Comparison of ENCODE assay signal across 15 cellular contexts in the genomic region with DNA sequence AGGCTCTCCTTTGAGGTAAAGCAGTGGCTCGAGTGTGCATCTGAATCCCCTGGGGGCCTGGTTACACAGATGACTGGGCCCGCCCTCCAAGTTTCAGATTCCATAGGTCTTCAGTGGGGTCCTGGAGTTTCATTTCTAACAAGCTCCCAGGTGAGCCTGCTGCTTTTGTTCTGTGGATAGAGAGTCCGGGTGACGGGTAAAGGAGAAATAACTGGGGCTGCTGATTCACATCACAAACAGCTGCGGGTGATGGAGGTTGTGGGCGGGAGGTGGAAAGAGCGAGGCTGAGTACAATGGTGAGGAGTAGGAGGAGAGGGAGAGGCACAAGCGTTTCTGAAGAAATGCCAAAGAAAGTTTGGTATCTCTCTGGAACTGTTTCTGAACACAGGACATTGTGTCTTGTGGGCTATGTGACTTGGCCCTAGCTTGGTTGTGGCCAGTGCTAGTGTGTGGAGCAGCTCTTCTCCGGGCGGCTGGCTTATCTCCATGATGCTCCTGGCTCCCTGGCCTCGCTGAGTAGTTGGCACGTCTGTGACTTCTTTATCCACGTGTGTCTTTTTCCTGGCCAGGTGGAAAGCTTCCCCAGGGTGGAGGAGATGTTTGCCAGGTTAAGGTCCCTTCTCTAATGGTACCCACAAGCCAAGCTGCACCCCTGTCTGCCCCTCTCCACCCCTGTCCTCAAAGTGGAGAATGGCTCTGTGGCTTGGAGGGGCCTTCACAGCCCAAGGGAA.
DNase-seq lines count a peak whose midpoint lies in the region; ATAC-seq, FAIRE-seq and TF ChIP-seq lines count a peak whose summit lies in the region.
"Had no signal": no experiment of that assay in that cellular context is flagged by ENCODE, and none has a peak within 500 bp of the region (broad histone marks: within the 10 kb centered on the region; RNA-seq: fewer than 3 reads in every experiment).

No MANE protein-coding gene starts in this region.

- peaks cover 4 to 42% of the 10 kb centered on the region in 2 experiments; a peak in 4 of 5 replicates for H3K27me3 ChIP-seq in HepG2 (ENCODE audit: control insufficient read depth in 1 of 2, insufficient read depth in 2 of 2, low read length in 2 of 2)
- H3K27me3 ChIP-seq in right lobe of liver: no peaks in the 10 kb centered on the region
- H3K27me3 ChIP-seq in testis: no peaks in the 10 kb centered on the region

- peaks cover 12% of the 10 kb centered on the region for H3K4me1 Mint-ChIP-seq in activated T-helper 17 cell treated with anti-CD3 and anti-CD28 coated beads, Interleukin-2, amount 50 U/mL, for 72 hours

- POLR2A ChIA-PET in HepG2 (lab: Yijun Ruan, JAX): no interaction called here

- in situ Hi-C loops in HepG2 (cut with HindIII; ENCODE audit: extremely low pct_ligation_motif_present, low pct_unique_long_range_greater_than_20kb): loop anchor here (5.0 kb wide), 2 partner anchors 139 to 174 kb away; no protein-coding TSS in a partner anchor

- no peak for ATAC-seq in HepG2
- ATAC-seq in right lobe of liver: no peak
- peak; percentile 88 for ATAC-seq in activated T-helper 17 cell treated with anti-CD3 and anti-CD28 coated beads, Interleukin-2, amount 50 U/mL, for 72 hours (replicated peaks)
- no peak for ATAC-seq in GM21576 (IDR thresholded peaks at IDR 0.05; ENCODE audit: unreplicated experiment)
- ATAC-seq: lower lobe of right lung had no signal

- no peak overlapping the region for H2AFZ ChIP-seq in HepG2 (ENCODE audit: low read length)

- no peak for TF ChIP-seq POLR2A in HepG2 (IDR thresholded peaks at IDR 0.05; ENCODE audit: insufficient read depth in 1 of 2, low read depth in 2 of 2, low read length in 2 of 2)
- TF ChIP-seq POLR2A in right lobe of liver (IDR thresholded peaks at IDR 0.05): no peak
- no peak for TF ChIP-seq POLR2A in testis (IDR thresholded peaks at IDR 0.05)

- H3K27ac ChIP-seq in HepG2 (ENCODE audit: extremely low read length, insufficient read depth, low read length): no peak overlapping the region
- H3K27ac ChIP-seq in right lobe of liver: no peak overlapping the region
- no peak overlapping the region for H3K27ac ChIP-seq in testis
- H3K27ac ChIP-seq: lower lobe of right lung, SK-N-MC had no signal

- H3K4me3 Mint-ChIP-seq in activated T-helper 17 cell treated with anti-CD3 and anti-CD28 coated beads, Interleukin-2, amount 50 U/mL, for 72 hours: peak overlapping the region; percentile 13
- H3K4me3 Mint-ChIP-seq: activated naive CD8-positive, alpha-beta T cell; CD8-positive, alpha-beta memory T cell had no signal

- intact Hi-C loops in HepG2 (cut with micrococcal nuclease; ENCODE audit: unreplicated experiment): loop anchor here (5.0 kb wide), 2 partner anchors 154 to 349 kb away; no protein-coding TSS in a partner anchor
- intact Hi-C loops in right lobe of liver (cut with DNase I): loop anchor here (5.0 to 10.0 kb wide), 3 partner anchors 131 to 351 kb away; no protein-coding TSS in a partner anchor
- intact Hi-C loops in testis (cut with DNase I; ENCODE audit: low total_unique reads): no loop called here

- H3K9ac ChIP-seq in HepG2 (ENCODE audit: insufficient read depth, low read depth, low read length): no peak overlapping the region

- CTCF ChIA-PET in HepG2 (lab: Yijun Ruan, JAX; ENCODE audit: low intra/inter-chr PET ratio, low total read pairs): interaction anchor here (0.8 kb wide), 1 partner anchor 175 kb away, joined by 3 read pairs; no protein-coding TSS in a partner anchor

- H3K9me3 ChIP-seq in HepG2 (ENCODE audit: low read length) (no peaks in the 10 kb centered on the region), right lobe of liver (no peaks in the 10 kb centered on the region), testis (no peaks in the 10 kb centered on the region)
- H3K9me3 ChIP-seq: lower lobe of right lung had no signal

- H3K36me3 ChIP-seq in HepG2 (replicated peaks in 1 of 2; ENCODE audit: control insufficient read depth in 1 of 2, insufficient read depth in 2 of 2, low read length in 2 of 2) (no peaks in the 10 kb centered on the region), right lobe of liver (no peaks in the 10 kb centered on the region), testis (ENCODE audit: low read depth, missing control alignments) (no peaks in the 10 kb centered on the region)
- H3K36me3 ChIP-seq: lower lobe of right lung had no signal

- no peaks in the 10 kb centered on the region for H3K79me2 ChIP-seq in HepG2 (ENCODE audit: insufficient read depth, low read length)

- H3K36me3 Mint-ChIP-seq in activated T-helper 17 cell treated with anti-CD3 and anti-CD28 coated beads, Interleukin-2, amount 50 U/mL, for 72 hours (ENCODE audit: low read depth): no peaks in the 10 kb centered on the region
- H3K36me3 Mint-ChIP-seq: activated naive CD8-positive, alpha-beta T cell; CD8-positive, alpha-beta memory T cell had no signal

- TF ChIP-seq EP300 in HepG2 (IDR thresholded peaks at IDR 0.05; ENCODE audit: low read depth in 2 of 2, low read length in 2 of 2): no peak
- no peak for TF ChIP-seq EP300 in HepG2 (CRISPR knock-in tag; IDR thresholded peaks at IDR 0.05; ENCODE audit: borderline replicate concordance)

- DNase-seq in HepG2 (ENCODE audit: low spot score): no peak
- no peak for DNase-seq in right lobe of liver
- DNase-seq in non-pigmented ciliary epithelial cell (ENCODE audit: low read depth): peak; percentile 44
- DNase-seq in testis: peak; percentile 61
- no peak for DNase-seq in NCI-H82 treated with DMSO at 0.1 percent for 48 hours (lab: John Stamatoyannopoulos, UW; ENCODE audit: unreplicated experiment)
- no peak for DNase-seq in RPMI8226
- DNase-seq: CD8-positive, alpha-beta memory T cell; erythroblast; lower lobe of right lung; NCI-H2081 had no signal

- H3K4me3 ChIP-seq in HepG2 (replicated peaks in 1 of 3; ENCODE audit: insufficient read depth in 1 of 3, low read depth in 2 of 3, low read length in 3 of 3) (no peak overlapping the region), right lobe of liver (no peak overlapping the region), testis (no peak overlapping the region)
- H3K4me3 ChIP-seq: lower lobe of right lung, SK-N-MC had no signal

- H3K4me1 ChIP-seq in HepG2 (ENCODE audit: insufficient read depth, low read length): peaks cover 31% of the 10 kb centered on the region
- no peaks in the 10 kb centered on the region for H3K4me1 ChIP-seq in right lobe of liver
- no peaks in the 10 kb centered on the region for H3K4me1 ChIP-seq in testis

- peak overlapping the region; percentile 79 for H3K27ac Mint-ChIP-seq in activated T-helper 17 cell treated with anti-CD3 and anti-CD28 coated beads, Interleukin-2, amount 50 U/mL, for 72 hours
- H3K27ac Mint-ChIP-seq: activated naive CD8-positive, alpha-beta T cell had no signal

- no peaks in the 10 kb centered on the region for H3K9me3 Mint-ChIP-seq in activated T-helper 17 cell treated with anti-CD3 and anti-CD28 coated beads, Interleukin-2, amount 50 U/mL, for 72 hours
- H3K9me3 Mint-ChIP-seq: CD8-positive, alpha-beta memory T cell had no signal

- no peak for FAIRE-seq in HepG2 (lab: Jason Lieb, UNC)
- FAIRE-seq: GM18507 had no signal

- 27% methylated on average over 13 of the region's 13 CpGs for WGBS in HepG2 (ENCODE audit: low lambda C conversion rate)
- WGBS in right lobe of liver (ENCODE audit: insufficient coverage, low coverage, low lambda C conversion rate, missing lambda C conversion rate): 72% methylated on average over 5 of the region's 13 CpGs
- WGBS in testis, 2 donors: 47 to 60% methylated on average over 10 to 13 of the region's 13 CpGs

- BruUV-seq in HepG2 (replicated peaks; lab: Mats Ljungman, UMichigan): no TSS peak

- TF ChIP-seq RAD21 in HepG2 (CRISPR knock-in tag; IDR thresholded peaks at IDR 0.05): no peak

- no peak overlapping the region for H3K4me2 ChIP-seq in HepG2 (ENCODE audit: low read depth, low read length)

- no peaks in the 10 kb centered on the region for H4K20me1 ChIP-seq in HepG2 (ENCODE audit: insufficient read depth, low read length)

- H3K27me3 Mint-ChIP-seq in activated T-helper 17 cell treated with anti-CD3 and anti-CD28 coated beads, Interleukin-2, amount 50 U/mL, for 72 hours: no peaks in the 10 kb centered on the region
- H3K27me3 Mint-ChIP-seq: activated naive CD8-positive, alpha-beta T cell had no signal

- no peak for TF ChIP-seq CTCF in HepG2 (CRISPR knock-in tag; IDR thresholded peaks at IDR 0.05)
- no peak for TF ChIP-seq CTCF in right lobe of liver (IDR thresholded peaks at IDR 0.05)
- TF ChIP-seq CTCF in testis (IDR thresholded peaks at IDR 0.05): no peak

TF ChIP-seq in HepG2, 621 proteins besides CTCF, POLR2A, EP300 and RAD21:
- TF ChIP-seq ATRX (CRISPR knock-in tag; IDR thresholded peaks at IDR 0.05; ENCODE audit: borderline replicate concordance) (no peak), RARA (CRISPR knock-in tag; IDR thresholded peaks at IDR 0.05) (no peak), ZNF260 (CRISPR knock-in tag; IDR thresholded peaks at IDR 0.05; ENCODE audit: borderline replicate concordance, low read depth) (no peak)
- TF ChIP-seq, protein P1, sequence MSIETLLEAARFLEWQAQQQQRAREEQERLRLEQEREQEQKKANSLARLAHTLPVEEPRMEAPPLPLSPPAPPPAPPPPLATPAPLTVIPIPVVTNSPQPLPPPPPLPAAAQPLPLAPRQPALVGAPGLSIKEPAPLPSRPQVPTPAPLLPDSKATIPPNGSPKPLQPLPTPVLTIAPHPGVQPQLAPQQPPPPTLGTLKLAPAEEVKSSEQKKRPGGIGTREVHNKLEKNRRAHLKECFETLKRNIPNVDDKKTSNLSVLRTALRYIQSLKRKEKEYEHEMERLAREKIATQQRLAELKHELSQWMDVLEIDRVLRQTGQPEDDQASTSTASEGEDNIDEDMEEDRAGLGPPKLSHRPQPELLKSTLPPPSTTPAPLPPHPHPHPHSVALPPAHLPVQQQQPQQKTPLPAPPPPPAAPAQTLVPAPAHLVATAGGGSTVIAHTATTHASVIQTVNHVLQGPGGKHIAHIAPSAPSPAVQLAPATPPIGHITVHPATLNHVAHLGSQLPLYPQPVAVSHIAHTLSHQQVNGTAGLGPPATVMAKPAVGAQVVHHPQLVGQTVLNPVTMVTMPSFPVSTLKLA (IDR thresholded peaks at IDR 0.05): peak; percentile 76

Comparison
In these comparisons a context has a peak if more than half of its experiments do, and no peak if none do; other contexts are left out.
1. DNase-seq: peak in non-pigmented ciliary epithelial cell (single experiment) and testis (single experiment); none in HepG2 (single experiment), right lobe of liver (0 of 3), NCI-H82 treated with DMSO at 0.1 percent for 48 hours (single experiment) and RPMI8226 (single experiment).